Comparison of ENCODE assay signal across 8 cellular contexts in the genomic region with DNA sequence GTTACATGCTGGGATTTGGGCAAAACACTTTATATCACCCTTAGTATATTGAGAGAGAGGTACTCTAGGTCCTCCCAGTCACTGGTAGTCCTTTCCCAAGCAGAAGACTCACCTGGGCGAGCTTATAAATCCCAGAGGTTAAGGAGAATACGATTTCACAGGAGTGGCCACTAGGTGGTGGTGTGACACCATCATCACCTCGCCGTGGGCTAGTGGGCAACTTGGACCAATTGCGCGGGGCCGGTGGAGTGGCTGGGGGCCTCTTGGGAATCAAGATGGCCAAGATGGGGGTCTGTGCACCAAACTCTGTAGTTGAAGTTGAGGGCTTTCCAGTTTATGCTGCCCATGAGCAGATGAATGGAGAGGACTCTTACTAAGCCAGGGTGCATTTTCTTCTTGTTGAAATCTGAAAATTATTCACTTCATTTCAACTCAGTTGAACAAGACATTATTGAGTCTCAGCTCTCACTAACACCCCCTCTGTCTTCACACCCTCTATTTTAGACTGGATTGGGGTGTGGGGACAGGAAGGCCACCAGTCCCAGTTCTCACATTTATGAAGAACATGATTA. TPM values are rescaled to one million over a fixed set of nuclear protein-coding genes. Genes with fewer than 3 reads are reported as not detected.
DNase-seq lines count a peak whose midpoint lies in the region; ATAC-seq and TF ChIP-seq lines count a peak whose summit lies in the region.

No MANE protein-coding gene starts in this region.

- H3K4me1 Mint-ChIP-seq in activated CD8-positive, alpha-beta T cell treated with anti-CD3 and anti-CD28 coated beads for 36 hours (ENCODE audit: low read depth), result no peaks in the 10 kb centered on the region

- no peaks in the 10 kb centered on the region for H3K9me3 ChIP-seq in gastroesophageal sphincter

- CTCF ChIA-PET in activated CD8-positive, alpha-beta T cell treated with anti-CD3 and anti-CD28 coated beads for 36 hours (lab: Charles Lee), result interaction anchor here (0.6 to 3.3 kb wide), 24 partner anchors 8 to 1217 kb away, joined by 3 to 19 read pairs (median 3); no protein-coding TSS in a partner anchor

- H3K9me3 Mint-ChIP-seq in activated CD8-positive, alpha-beta T cell treated with anti-CD3 and anti-CD28 coated beads for 36 hours, result no peaks in the 10 kb centered on the region

- DNase-seq in SIG-M5 treated with dmso at 0.1 percent for 504 hours (lab: John Stamatoyannopoulos, UW; ENCODE audit: unreplicated experiment) (peak; percentile 8), SIG-M5 (lab: John Stamatoyannopoulos, UW) (no peak), LHCN-M2 (ENCODE audit: low read depth) (peak; percentile 2), posterior cingulate gyrus (peak in 9 of 10 donors; percentile 31 to 92 (median 60))
- peak; percentile 58 for DNase-seq in activated CD8-positive, alpha-beta T cell treated with anti-CD3 and anti-CD28 coated beads for 36 hours

- TF ChIP-seq POLR2A in gastroesophageal sphincter (IDR thresholded peaks at IDR 0.05), result no peak

- no peak for ATAC-seq in activated CD8-positive, alpha-beta T cell treated with anti-CD3 and anti-CD28 coated beads for 36 hours
- ATAC-seq in gastroesophageal sphincter (no peak), HG03159 (IDR thresholded peaks at IDR 0.05; ENCODE audit: unreplicated experiment) (no peak), HG02642 (IDR thresholded peaks at IDR 0.05; ENCODE audit: poor library complexity, unreplicated experiment) (no peak)

- H3K27ac Mint-ChIP-seq in activated CD8-positive, alpha-beta T cell treated with anti-CD3 and anti-CD28 coated beads for 36 hours, result no peak overlapping the region

- no peaks in the 10 kb centered on the region for H3K36me3 ChIP-seq in gastroesophageal sphincter

- H3K4me1 ChIP-seq in gastroesophageal sphincter, result no peaks in the 10 kb centered on the region

- H3K36me3 Mint-ChIP-seq in activated CD8-positive, alpha-beta T cell treated with anti-CD3 and anti-CD28 coated beads for 36 hours (ENCODE audit: low read depth), result no peaks in the 10 kb centered on the region

- H3K4me3 ChIP-seq in gastroesophageal sphincter, result no peak overlapping the region

- no peak overlapping the region for H3K4me3 Mint-ChIP-seq in activated CD8-positive, alpha-beta T cell treated with anti-CD3 and anti-CD28 coated beads for 36 hours

- intact Hi-C loops in activated CD8-positive, alpha-beta T cell treated with anti-CD3 and anti-CD28 coated beads for 36 hours (cut with micrococcal nuclease), result loop anchor here (5.0 to 10.0 kb wide), 2 partner anchors 269 to 421 kb away; no protein-coding TSS in a partner anchor
- intact Hi-C loops in posterior cingulate gyrus (cut with DNase I), result loop anchor here (1.0 to 5.0 kb wide), 6 partner anchors 264 to 1111 kb away; no protein-coding TSS in a partner anchor

- WGBS in gastroesophageal sphincter (ENCODE audit: low coverage in 1 of 2), 2 donors, result 0 to 2% methylated on average over 5 to 6 of the region's 7 CpGs

- no peak for TF ChIP-seq EP300 in gastroesophageal sphincter (IDR thresholded peaks at IDR 0.05)

- peaks cover 11% of the 10 kb centered on the region for H3K27me3 Mint-ChIP-seq in activated CD8-positive, alpha-beta T cell treated with anti-CD3 and anti-CD28 coated beads for 36 hours

- POLR2A ChIA-PET in activated CD8-positive, alpha-beta T cell treated with anti-CD3 and anti-CD28 coated beads for 36 hours (lab: Charles Lee), result no interaction called here

- peaks cover 21% of the 10 kb centered on the region for H3K27me3 ChIP-seq in gastroesophageal sphincter

- H3K27ac ChIP-seq in gastroesophageal sphincter, result no peak overlapping the region

- peak; percentile 78 for TF ChIP-seq CTCF in activated CD8-positive, alpha-beta T cell treated with anti-CD3 and anti-CD28 coated beads for 36 hours (IDR thresholded peaks at IDR 0.05)
- peak; percentile 23 to 67 (median 49) for TF ChIP-seq CTCF in gastroesophageal sphincter (IDR thresholded peaks at IDR 0.05)

RNA-seq across cellular contexts. Expression of a gene that starts 38.2 kb away (rescaled TPM):
- total RNA-seq in LHCN-M2 (2014; rRNA removed), result not detected in 2 replicates
- not detected for polyA plus RNA-seq in LHCN-M2 (2012)
- not detected for total RNA-seq in activated CD8-positive, alpha-beta T cell treated with anti-CD3 and anti-CD28 coated beads for 36 hours
- 1 to 10 TPM in 2 of 4 donors, under 1 TPM in 2; 0.19 to 2.1 (median 0.91) TPM for total RNA-seq in gastroesophageal sphincter
